Comparison of ENCODE assay signal across 24 cellular contexts in genomic region chr9:4922730-4923129, GRCh38.
"Had no signal": no experiment of that assay in that cellular context is flagged by ENCODE, and none has a peak within 500 bp of the region (broad histone marks: within the 10 kb centered on the region; RNA-seq: fewer than 3 reads in every experiment).

No MANE protein-coding gene starts in this region.

- ATAC-seq: activated CD8-positive, alpha-beta memory T cell treated with anti-CD3 and anti-CD28 coated beads, Interleukin-2, amount 10 ng/mL, durations not matched to agents 7 days and 5 days; activated CD8-positive, alpha-beta T cell treated with anti-CD3 and anti-CD28 coated beads for 36 hours; activated naive CD8-positive, alpha-beta T cell treated with anti-CD3 and anti-CD28 coated beads, Interleukin-2, amount 50 U/mL, for 24 hours; effector memory CD8-positive, alpha-beta T cell; naive thymus-derived CD4-positive, alpha-beta T cell; stimulated activated naive CD8-positive, alpha-beta T cell treated with anti-CD3 and anti-CD28 coated beads, Interleukin-15, Interleukin-2, amounts not matched to agents 100 U/mL and 50 U/mL, for 24 hours had no signal

- H3K27me3 ChIP-seq: esophagus muscularis mucosa, thyroid gland had no signal

- H3K27me3 Mint-ChIP-seq: activated CD4-positive, alpha-beta T cell treated with anti-CD3 and anti-CD28 coated beads, Interleukin-2, amount 10 ng/mL, durations not matched to agents 24 days and 14 days; activated CD8-positive, alpha-beta memory T cell treated with anti-CD3 and anti-CD28 coated beads, Interleukin-2, amount 10 ng/mL, durations not matched to agents 7 days and 5 days; activated CD8-positive, alpha-beta T cell treated with anti-CD3 and anti-CD28 coated beads for 36 hours; activated naive CD8-positive, alpha-beta T cell treated with anti-CD3 and anti-CD28 coated beads, Interleukin-2, amount 50 U/mL, for 24 hours; brain; naive thymus-derived CD4-positive, alpha-beta T cell had no signal

- H3K9me3 Mint-ChIP-seq: activated naive CD8-positive, alpha-beta T cell treated with anti-CD3 and anti-CD28 coated beads, Interleukin-2, amount 50 U/mL, for 24 hours; effector memory CD8-positive, alpha-beta T cell had no signal

- H3K4me1 ChIP-seq: esophagus muscularis mucosa had no signal

- H3K27ac Mint-ChIP-seq: activated CD4-positive, alpha-beta T cell treated with anti-CD3 and anti-CD28 coated beads, Interleukin-2, amount 10 ng/mL, durations not matched to agents 24 days and 14 days; activated CD8-positive, alpha-beta memory T cell treated with anti-CD3 and anti-CD28 coated beads, Interleukin-2, amount 10 ng/mL, durations not matched to agents 7 days and 5 days; activated CD8-positive, alpha-beta T cell treated with anti-CD3 and anti-CD28 coated beads for 36 hours; activated naive CD8-positive, alpha-beta T cell treated with anti-CD3 and anti-CD28 coated beads, Interleukin-2, amount 50 U/mL, for 24 hours; brain; effector memory CD8-positive, alpha-beta T cell; naive thymus-derived CD4-positive, alpha-beta T cell; T-helper 1 cell treated with Interleukin-12 subunit alpha and Interleukin-12 subunit beta and Interleukin-4 antibody, amounts not matched to agents 30 μg/mL and 1 μg/mL, for 36 hours had no signal

- H3K9me3 ChIP-seq: thyroid gland had no signal

- H3K4me3 Mint-ChIP-seq: activated CD4-positive, alpha-beta T cell treated with anti-CD3 and anti-CD28 coated beads, Interleukin-2, amount 10 ng/mL, durations not matched to agents 24 days and 14 days; activated CD8-positive, alpha-beta memory T cell treated with anti-CD3 and anti-CD28 coated beads, Interleukin-2, amount 10 ng/mL, durations not matched to agents 7 days and 5 days; activated CD8-positive, alpha-beta T cell treated with anti-CD3 and anti-CD28 coated beads for 36 hours; activated naive CD8-positive, alpha-beta T cell treated with anti-CD3 and anti-CD28 coated beads, Interleukin-2, amount 50 U/mL, for 24 hours; brain; effector memory CD8-positive, alpha-beta T cell; naive thymus-derived CD4-positive, alpha-beta T cell; neural crest cell; T-helper 1 cell treated with Interleukin-12 subunit alpha and Interleukin-12 subunit beta and Interleukin-4 antibody, amounts not matched to agents 30 μg/mL and 1 μg/mL, for 36 hours had no signal

- H3K27ac ChIP-seq: esophagus muscularis mucosa, thyroid gland had no signal

- DNase-seq: activated CD4-positive, alpha-beta T cell treated with anti-CD3 and anti-CD28 coated beads, Interleukin-2, amount 10 ng/mL, durations not matched to agents 24 days and 14 days; activated CD8-positive, alpha-beta memory T cell treated with anti-CD3 and anti-CD28 coated beads, Interleukin-2, amount 10 ng/mL, durations not matched to agents 7 days and 5 days; activated CD8-positive, alpha-beta T cell treated with anti-CD3 and anti-CD28 coated beads for 36 hours; activated gamma-delta T cell; activated naive CD4-positive, alpha-beta T cell treated with anti-CD3 and anti-CD28 coated beads, Interleukin-2, amount 50 U/mL, for 16 hours; activated naive CD8-positive, alpha-beta T cell treated with anti-CD3 and anti-CD28 coated beads, Interleukin-2, amount 50 U/mL, for 24 hours; activated T-cell treated with anti-CD3 and anti-CD28 coated beads for 4 hours; caudate nucleus; dermis blood vessel endothelial cell; effector memory CD8-positive, alpha-beta T cell; hypothalamus; naive thymus-derived CD4-positive, alpha-beta T cell; retina; stimulated activated CD4-positive, alpha-beta T cell treated with anti-CD3 and anti-CD28 coated beads, Interleukin-4, amount 100 ng/mL, for 4 hours; stimulated activated naive CD8-positive, alpha-beta T cell treated with anti-CD3 and anti-CD28 coated beads, Interleukin-15, Interleukin-2, amounts not matched to agents 100 U/mL and 50 U/mL, for 24 hours; thyroid gland had no signal

- FAIRE-seq: endothelial cell of umbilical vein, frontal cortex, islet of Langerhans, urothelium cell line had no signal

- H3K4me1 Mint-ChIP-seq: neural crest cell had no signal

- H3K4me3 ChIP-seq: esophagus muscularis mucosa, thyroid gland had no signal

- H3K36me3 ChIP-seq: esophagus muscularis mucosa, thyroid gland had no signal
